Comparison of ENCODE assay signal across 20 cellular contexts in genomic region chr7:91243591-91244368, GRCh38. TPM values are rescaled to one million over a fixed set of nuclear protein-coding genes. Genes with fewer than 3 reads are reported as not detected.
DNase-seq lines count a peak whose midpoint lies in the region; ATAC-seq and TF ChIP-seq lines count a peak whose summit lies in the region.
"Had no signal": no experiment of that assay in that cellular context is flagged by ENCODE, and none has a peak within 500 bp of the region (broad histone marks: within the 10 kb centered on the region; RNA-seq: fewer than 3 reads in every experiment).

No MANE protein-coding gene starts in this region.

- H3K79me1 ChIP-seq in trophoblast cell (ENCODE audit: low read length): no peaks in the 10 kb centered on the region

- H3K27ac ChIP-seq in trophoblast cell (ENCODE audit: low read depth, low read length) (no peak overlapping the region), heart left ventricle (no peak overlapping the region)
- H3K27ac ChIP-seq: body of pancreas, C4-2B, PC-9, psoas muscle, thyroid gland had no signal

- no CpG with 5 or more reads among the region's 7 CpGs for WGBS in trophoblast cell (ENCODE audit: extremely low coverage, insufficient coverage, insufficient read length)
- 83 to 89% (median 87%) methylated on average over 7 of the region's 7 CpGs for WGBS in heart left ventricle, 4 donors

- no peak overlapping the region for H4K12ac ChIP-seq in trophoblast cell (ENCODE audit: low read depth, low read length)

- intact Hi-C loops in heart left ventricle (cut with DNase I): no loop called here

- no peak overlapping the region for H3K18ac ChIP-seq in trophoblast cell (ENCODE audit: low read length)

- H3K4me1 ChIP-seq in trophoblast cell (ENCODE audit: control insufficient read depth in 1 of 2, insufficient read depth in 2 of 2, low read length in 2 of 2) (peaks cover 0 to 5% of the 10 kb centered on the region in 2 experiments), heart left ventricle (peaks cover 0 to 22% (median 0%) of the 10 kb centered on the region in 12 donors)
- H3K4me1 ChIP-seq: psoas muscle had no signal

- no peak overlapping the region for H3K4me2 ChIP-seq in trophoblast cell (ENCODE audit: low read length)
- H3K4me2 ChIP-seq: PC-9 had no signal

- H3K36me3 ChIP-seq in trophoblast cell (ENCODE audit: control insufficient read depth in 1 of 2, insufficient read depth in 2 of 2, low read length in 2 of 2) (no peaks in the 10 kb centered on the region), heart left ventricle (no peaks in the 10 kb centered on the region)
- H3K36me3 ChIP-seq: thyroid gland had no signal

- no peaks in the 10 kb centered on the region for H3K27me3 ChIP-seq in trophoblast cell (ENCODE audit: insufficient read depth, low read length)
- H3K27me3 ChIP-seq in heart left ventricle: no peaks in the 10 kb centered on the region
- H3K27me3 ChIP-seq: body of pancreas, thyroid gland had no signal

- DNase-seq in EH (ENCODE audit: low read depth): peak; percentile 81
- DNase-seq in NCI-H187 treated with DMSO at 0.1 percent for 48 hours (lab: John Stamatoyannopoulos, UW): peak; percentile 81
- peak; percentile 36 for DNase-seq in astrocyte of the spinal cord (ENCODE audit: low read depth, low spot score)
- peak; percentile 6 to 60 for DNase-seq in trophoblast cell
- no peak for DNase-seq in NCI-H774 (lab: John Stamatoyannopoulos, UW)
- no peak for DNase-seq in heart left ventricle
- DNase-seq: activated CD4-positive, alpha-beta T cell treated with anti-CD3 and anti-CD28 coated beads, Interleukin-2, amount 50 U/mL, for 1 hour; activated naive CD4-positive, alpha-beta T cell treated with Interleukin-2 at 50 U/mL for 16 hours; activated T-cell treated with anti-CD3 and anti-CD28 coated beads for 4 hours; body of pancreas; DMS153; naive thymus-derived CD4-positive, alpha-beta T cell; NCI-H748 treated with DMSO at 0.1 percent for 48 hours; PC-9; psoas muscle; thyroid gland had no signal

- ATAC-seq in HG03135 (IDR thresholded peaks at IDR 0.05; ENCODE audit: unreplicated experiment) (no peak), heart left ventricle (no peak)
- ATAC-seq: body of pancreas; naive thymus-derived CD4-positive, alpha-beta T cell; psoas muscle; stimulated activated effector memory CD8-positive, alpha-beta T cell treated with anti-CD3 and anti-CD28 coated beads, Interleukin-12 subunit alpha, Interleukin-12 subunit beta, amount 100 ng/mL, for 72 hours had no signal

- H3K4ac ChIP-seq in trophoblast cell (ENCODE audit: low read depth, low read length): no peak overlapping the region

- no peak overlapping the region for H3K14ac ChIP-seq in trophoblast cell (ENCODE audit: low read length)

- no peak overlapping the region for H2BK120ac ChIP-seq in trophoblast cell (ENCODE audit: insufficient read depth, low read length, poor library complexity)

- no peak overlapping the region for H2AFZ ChIP-seq in trophoblast cell (ENCODE audit: insufficient read depth, low read length, poor library complexity)
- H2AFZ ChIP-seq: PC-9 had no signal

- H4K8ac ChIP-seq in trophoblast cell (ENCODE audit: low read depth, low read length): no peak overlapping the region

- no peak overlapping the region for H3K4me3 ChIP-seq in astrocyte of the spinal cord (ENCODE audit: low read depth, low read length)
- no peak overlapping the region for H3K4me3 ChIP-seq in trophoblast cell (ENCODE audit: low read depth, low read length)
- no peak overlapping the region for H3K4me3 ChIP-seq in heart left ventricle
- H3K4me3 ChIP-seq: body of pancreas, lung, PC-9, psoas muscle, thyroid gland had no signal

- in situ Hi-C loops in astrocyte of the spinal cord (cut with HindIII; ENCODE audit: low sequenced_read_pairs): no loop called here

- H2BK12ac ChIP-seq in trophoblast cell (ENCODE audit: low read length): no peak overlapping the region

- H3K9me3 ChIP-seq in trophoblast cell (ENCODE audit: insufficient read depth, low read depth, low read length) (no peaks in the 10 kb centered on the region), heart left ventricle (no peaks in the 10 kb centered on the region)
- H3K9me3 ChIP-seq: body of pancreas, psoas muscle, thyroid gland had no signal

- TF ChIP-seq CTCF in astrocyte of the spinal cord (IDR thresholded peaks at IDR 0.05; ENCODE audit: low read depth, low read length): no peak
- TF ChIP-seq CTCF in heart left ventricle (IDR thresholded peaks at IDR 0.05): no peak

- no peak overlapping the region for H2AK5ac ChIP-seq in trophoblast cell (ENCODE audit: low read length)

- H3K9ac ChIP-seq in trophoblast cell (ENCODE audit: low read length): no peak overlapping the region

- no peak overlapping the region for H4K91ac ChIP-seq in trophoblast cell (ENCODE audit: low read depth, low read length)

- no peak for TF ChIP-seq POLR2A in heart left ventricle (IDR thresholded peaks at IDR 0.05)

- H3K23ac ChIP-seq in trophoblast cell (ENCODE audit: low read length): no peak overlapping the region

- no peaks in the 10 kb centered on the region for H3K79me2 ChIP-seq in trophoblast cell (ENCODE audit: control insufficient read depth, insufficient read depth, low read length, poor library complexity)

- no peak overlapping the region for H2BK5ac ChIP-seq in trophoblast cell (ENCODE audit: low read depth, low read length, poor library complexity)

RNA-seq across cellular contexts. Expression of gene FZD1, which starts 20.5 kb away (rescaled TPM):
- 3.5 and 3.6 TPM in 2 replicates for polyA plus RNA-seq in trophoblast cell (2013)
- total RNA-seq in heart left ventricle: 10 to 100 TPM; 11.5 to 29.8 (median 17.9) TPM
- polyA plus RNA-seq in heart left ventricle: 1 to 10 TPM; 4.7 to 9.9 TPM

Comparison
In these comparisons a context has a peak if more than half of its experiments do, and no peak if none do; other contexts are left out.
1. DNase-seq: peak in EH (single experiment), NCI-H187 treated with DMSO at 0.1 percent for 48 hours (single experiment), astrocyte of the spinal cord (single experiment) and trophoblast cell (2 of 2); none in NCI-H774 (single experiment) and heart left ventricle (0 of 5).